Comparison of ENCODE assay signal across 8 cellular contexts in genomic region chr1:52056110-52056936, GRCh38. TPM values are rescaled to one million over a fixed set of nuclear protein-coding genes. Genes with fewer than 3 reads are reported as not detected.
DNase-seq lines count a peak whose midpoint lies in the region; ATAC-seq and TF ChIP-seq lines count a peak whose summit lies in the region.

TSS of gene BTF3L4 (plus strand) at chr1:52056295. CDS start at chr1:52059848, 3,553 bp downstream.

- H3K27me3 ChIP-seq in WERI-Rb-1 (ENCODE audit: insufficient read depth, low read depth, severe bottlenecking), result no peaks in the 10 kb centered on the region
- no peaks in the 10 kb centered on the region for H3K27me3 ChIP-seq in breast epithelium

- in situ Hi-C loops in ACHN (cut with HindIII; ENCODE audit: low pct_ligation_motif_present, low pct_unique_long_range_greater_than_20kb, low sequenced_read_pairs), result no loop called here

- H3K9me3 ChIP-seq in WERI-Rb-1 (ENCODE audit: severe bottlenecking) (no peaks in the 10 kb centered on the region), breast epithelium (no peaks in the 10 kb centered on the region), iPS-18c (ENCODE audit: control insufficient read depth, insufficient read depth, low read length) (no peaks in the 10 kb centered on the region)

- H3K27ac ChIP-seq in WERI-Rb-1, result peak within 1 kb of the TSS; percentile 92
- peak within 1 kb of the TSS; percentile 90 to 95 for H3K27ac ChIP-seq in breast epithelium
- H3K27ac ChIP-seq in skin epidermis, result peak within 1 kb of the TSS; percentile 78 to 98 (median 95)

- H3K4me3 ChIP-seq in WERI-Rb-1 (ENCODE audit: low read depth, low read length) (peak within 1 kb of the TSS; percentile 97), breast epithelium (peak within 1 kb of the TSS; percentile 87 to 96 (median 89)), iPS-18c (ENCODE audit: insufficient read depth, low read depth, low read length) (peak within 1 kb of the TSS; percentile 98), skin epidermis (peak within 1 kb of the TSS; percentile 68 to 98 (median 78))

- peak; percentile 91 for DNase-seq in ACHN
- DNase-seq in NCI-H2227 treated with DMSO at 0.1 percent for 48 hours (lab: John Stamatoyannopoulos, UW), result peak; percentile 96
- peak; percentile 97 for DNase-seq in WERI-Rb-1
- peak; percentile 95 for DNase-seq in breast epithelium (ENCODE audit: low spot score in 2 of 2)

- 0 out of 2 replicates have a peak, but pooled peaks have one; percentile 0 for TF ChIP-seq CTCF in WERI-Rb-1 (IDR thresholded peaks at IDR 0.05; ENCODE audit: low read depth, low read length)
- no peak for TF ChIP-seq CTCF in breast epithelium (IDR thresholded peaks at IDR 0.05)

- peak; percentile 81 for TF ChIP-seq POLR2A in breast epithelium (IDR thresholded peaks at IDR 0.05)

- intact Hi-C loops in breast epithelium (cut with DNase I; ENCODE audit: low total_unique reads), result no loop called here

- H3K36me3 ChIP-seq in WERI-Rb-1 (peaks cover 39% of the 10 kb centered on the region), breast epithelium (no peaks in the 10 kb centered on the region)

- ATAC-seq in GM18907 (IDR thresholded peaks at IDR 0.05; ENCODE audit: unreplicated experiment), result peak; percentile 84
- ATAC-seq in HG03139 (IDR thresholded peaks at IDR 0.05; ENCODE audit: unreplicated experiment), result peak; percentile 75

- H3K4me1 ChIP-seq in breast epithelium, result peaks cover 4 to 17% of the 10 kb centered on the region in 2 donors

RNA-seq across cellular contexts. Expression of gene BTF3L4, which starts in this region (rescaled TPM):
- 10 to 100 TPM; 47.5 to 66.2 (median 59.0) TPM for total RNA-seq in breast epithelium

Comparison
In these comparisons a context has a peak if more than half of its experiments do, and no peak if none do; other contexts are left out.
1. Peak in every context shown above with its lines: DNase-seq, ATAC-seq, H3K4me3 ChIP-seq and H3K27ac ChIP-seq.